In the genomic region with DNA sequence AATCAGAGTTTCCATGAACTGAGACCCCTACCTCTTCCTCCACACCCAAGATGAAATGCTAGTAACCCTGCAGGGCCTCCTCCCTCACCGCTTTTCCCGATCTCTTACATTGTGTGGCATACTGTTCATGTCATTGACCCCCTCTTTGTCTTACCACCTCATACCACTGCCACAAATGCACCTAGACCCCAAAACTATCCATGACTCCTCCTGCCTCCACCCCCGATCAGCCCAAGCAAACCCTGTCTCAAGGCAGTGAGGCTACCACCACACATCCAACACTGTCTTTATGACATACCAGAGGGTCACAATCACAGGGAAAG, we compare ENCODE assay signal across 17 cellular contexts. TPM values are rescaled to one million over a fixed set of nuclear protein-coding genes. Genes with fewer than 3 reads are reported as not detected.
A peak's percentile ranks its signal among the peaks of the same experiment; 100 is the strongest.
DNase-seq lines count a peak whose midpoint lies in the region; ATAC-seq and TF ChIP-seq lines count a peak whose summit lies in the region.
"Had no signal": no experiment of that assay in that cellular context is flagged by ENCODE, and none has a peak within 500 bp of the region (broad histone marks: within the 10 kb centered on the region; RNA-seq: fewer than 3 reads in every experiment).

No MANE protein-coding gene starts in this region.

- BruUV-seq in OCI-LY7 (replicated peaks; lab: Mats Ljungman, UMichigan), result no TSS peak

- 47% methylated on average over 3 of the region's 3 CpGs for WGBS in right cardiac atrium
- WGBS in sigmoid colon, 2 donors, result 76 to 85% methylated on average over 3 of the region's 3 CpGs

- no peaks in the 10 kb centered on the region for H3K36me3 Mint-ChIP-seq in chondrocyte (ENCODE audit: low read depth)
- H3K36me3 Mint-ChIP-seq: natural killer cell treated with Interleukin-12 subunit alpha and Interleukin-12 subunit beta and Interleukin-15 and Interleukin-18, amount 100 ng/mL, for 72 hours had no signal

- no peaks in the 10 kb centered on the region for H3K36me3 ChIP-seq in OCI-LY7 (ENCODE audit: insufficient read depth, low read length)
- no peaks in the 10 kb centered on the region for H3K36me3 ChIP-seq in osteoblast (ENCODE audit: insufficient read depth, low read length)
- H3K36me3 ChIP-seq in sigmoid colon, result no peaks in the 10 kb centered on the region
- H3K36me3 ChIP-seq: brain microvascular endothelial cell, colonic mucosa, HAP-1 had no signal

- DNase-seq in OCI-LY7 (ENCODE audit: low spot score), result no peak
- DNase-seq in chondrocyte (ENCODE audit: low spot score), result no peak
- no peak for DNase-seq in osteoblast (ENCODE audit: insufficient read length, low spot score, missing footprints)
- DNase-seq in right cardiac atrium, result no peak
- DNase-seq in sigmoid colon, result no peak
- DNase-seq: activated gamma-delta T cell treated with Interleukin-2 at 50 U/mL for 16 hours; activated T-cell treated with anti-CD3 and anti-CD28 coated beads for 4 hours; CD4-positive, alpha-beta T cell had no signal

- TF ChIP-seq CTCF in C4-2B (conservative IDR thresholded peaks at IDR 0.05) (peak; percentile 58), OCI-LY7 (conservative IDR thresholded peaks at IDR 0.05; ENCODE audit: low read length) (0 out of 2 replicates have a peak, but pooled peaks have one; percentile 18), chondrocyte (IDR thresholded peaks at IDR 0.05) (peak; percentile 34), osteoblast (IDR thresholded peaks at IDR 0.05; ENCODE audit: extremely low read depth, low read depth, low read length) (no peak), sigmoid colon (IDR thresholded peaks at IDR 0.05) (no peak)

- H4K20me1 ChIP-seq in OCI-LY7 (ENCODE audit: insufficient read depth, low read length), result no peaks in the 10 kb centered on the region
- H4K20me1 ChIP-seq in osteoblast (ENCODE audit: insufficient read depth, low read length), result no peaks in the 10 kb centered on the region

- no peaks in the 10 kb centered on the region for H3K27me3 ChIP-seq in osteoblast (ENCODE audit: insufficient read depth, low read length)
- H3K27me3 ChIP-seq in right cardiac atrium (ENCODE audit: control insufficient read depth, insufficient read depth), result no peaks in the 10 kb centered on the region
- no peaks in the 10 kb centered on the region for H3K27me3 ChIP-seq in sigmoid colon
- H3K27me3 ChIP-seq: brain microvascular endothelial cell, colonic mucosa had no signal

- H2AFZ ChIP-seq in OCI-LY7 (ENCODE audit: low read length) (no peak overlapping the region), osteoblast (ENCODE audit: low read length) (peak overlapping the region; percentile 74)

- no peaks in the 10 kb centered on the region for H3K9me3 Mint-ChIP-seq in chondrocyte (ENCODE audit: low read depth)
- H3K9me3 Mint-ChIP-seq: activated CD8-positive, alpha-beta T cell treated with anti-CD3 and anti-CD28 coated beads for 36 hours; CD4-positive, alpha-beta T cell; natural killer cell treated with Interleukin-12 subunit alpha and Interleukin-12 subunit beta and Interleukin-15 and Interleukin-18, amount 100 ng/mL, for 72 hours had no signal

- H3K9me3 ChIP-seq in OCI-LY7 (ENCODE audit: low read length), result no peaks in the 10 kb centered on the region
- H3K9me3 ChIP-seq in osteoblast (ENCODE audit: low read depth, low read length), result no peaks in the 10 kb centered on the region
- H3K9me3 ChIP-seq in right cardiac atrium (ENCODE audit: control insufficient read depth, low read length), result no peaks in the 10 kb centered on the region
- no peaks in the 10 kb centered on the region for H3K9me3 ChIP-seq in sigmoid colon
- H3K9me3 ChIP-seq: colonic mucosa, HAP-1 had no signal

- H3K27ac Mint-ChIP-seq in chondrocyte (ENCODE audit: unreplicated experiment), result peak overlapping the region; percentile 5
- H3K27ac Mint-ChIP-seq: activated CD8-positive, alpha-beta T cell treated with anti-CD3 and anti-CD28 coated beads for 36 hours; CD4-positive, alpha-beta T cell; natural killer cell treated with Interleukin-12 subunit alpha and Interleukin-12 subunit beta and Interleukin-15 and Interleukin-18, amount 100 ng/mL, for 72 hours had no signal

- H3K4me1 Mint-ChIP-seq in chondrocyte (ENCODE audit: low read depth), result peaks cover 6% of the 10 kb centered on the region

- intact Hi-C loops in OCI-LY7 (cut with micrococcal nuclease; ENCODE audit: unreplicated experiment) (loop anchor here (5.0 to 10.0 kb wide), 2 partner anchors 83 to 365 kb away; no protein-coding TSS in a partner anchor), right cardiac atrium (cut with DNase I) (loop anchor here in 2 of 4 donors (5.0 to 10.0 kb wide), 4 partner anchors 65 to 1842 kb away; a partner anchor contains a TSS), sigmoid colon (cut with DNase I) (loop anchor here (5.0 kb wide), 1 partner anchor 1847 kb away; no protein-coding TSS in a partner anchor)

- TF ChIP-seq EP300 in sigmoid colon (IDR thresholded peaks at IDR 0.05), result no peak

- POLR2A ChIA-PET in OCI-LY7 (lab: Charles Lee), result interaction anchor here (0.6 kb wide), 1 partner anchor 1256 kb away, joined by 4 read pairs; no protein-coding TSS in a partner anchor

- H3K27me3 Mint-ChIP-seq in chondrocyte (ENCODE audit: low read depth), result no peaks in the 10 kb centered on the region
- H3K27me3 Mint-ChIP-seq: CD4-positive, alpha-beta T cell had no signal

- no peaks in the 10 kb centered on the region for H3K79me2 ChIP-seq in OCI-LY7 (ENCODE audit: insufficient read depth, low read depth, low read length)
- no peaks in the 10 kb centered on the region for H3K79me2 ChIP-seq in osteoblast (ENCODE audit: insufficient read depth, low read length)

- no peak overlapping the region for H3K4me2 ChIP-seq in OCI-LY7 (ENCODE audit: low read length)
- no peak overlapping the region for H3K4me2 ChIP-seq in osteoblast (ENCODE audit: insufficient read depth, low read length)

- H3K4me3 ChIP-seq in OCI-LY7 (ENCODE audit: low read depth, low read length, poor library complexity, severe bottlenecking), result no peak overlapping the region
- no peak overlapping the region for H3K4me3 ChIP-seq in osteoblast (ENCODE audit: insufficient read depth, low read length)
- H3K4me3 ChIP-seq in right cardiac atrium (ENCODE audit: low read length), result no peak overlapping the region
- H3K4me3 ChIP-seq in sigmoid colon, result no peak overlapping the region
- H3K4me3 ChIP-seq: colonic mucosa, HAP-1 had no signal

- H3K9me2 ChIP-seq in OCI-LY7 (ENCODE audit: insufficient read depth, low read length), result no peaks in the 10 kb centered on the region

- H3K27ac ChIP-seq in C4-2B, result no peak overlapping the region
- H3K27ac ChIP-seq in OCI-LY7 (ENCODE audit: low read depth, low read length, poor library complexity, severe bottlenecking), result no peak overlapping the region
- no peak overlapping the region for H3K27ac ChIP-seq in osteoblast (ENCODE audit: low read depth, low read length)
- no peak overlapping the region for H3K27ac ChIP-seq in right cardiac atrium (ENCODE audit: low read length)
- no peak overlapping the region for H3K27ac ChIP-seq in sigmoid colon
- H3K27ac ChIP-seq: brain microvascular endothelial cell, colonic mucosa had no signal

- H3K4me3 Mint-ChIP-seq in chondrocyte (ENCODE audit: unreplicated experiment), result no peak overlapping the region
- H3K4me3 Mint-ChIP-seq: activated CD8-positive, alpha-beta T cell treated with anti-CD3 and anti-CD28 coated beads for 36 hours; CD4-positive, alpha-beta T cell; natural killer cell treated with Interleukin-12 subunit alpha and Interleukin-12 subunit beta and Interleukin-15 and Interleukin-18, amount 100 ng/mL, for 72 hours had no signal

- no peak for TF ChIP-seq POLR2A in sigmoid colon (IDR thresholded peaks at IDR 0.05)

- CTCF ChIA-PET in OCI-LY7 (lab: Charles Lee; ENCODE audit: unreplicated experiment), result no interaction called here

- ATAC-seq in HG03196 (IDR thresholded peaks at IDR 0.05; ENCODE audit: unreplicated experiment), result no peak
- ATAC-seq in right cardiac atrium, result no peak
- no peak for ATAC-seq in GM19035 (IDR thresholded peaks at IDR 0.05; ENCODE audit: unreplicated experiment)
- ATAC-seq: activated CD4-positive, CD25-positive, alpha-beta regulatory T cell treated with anti-CD3 and anti-CD28 coated beads, Interleukin-2, amount 50 U/mL, for 24 hours; activated CD8-positive, alpha-beta T cell treated with anti-CD3 and anti-CD28 coated beads for 36 hours; natural killer cell treated with Interleukin-12 subunit alpha and Interleukin-12 subunit beta and Interleukin-15 and Interleukin-18, amount 100 ng/mL, for 72 hours had no signal

- no peaks in the 10 kb centered on the region for H3K4me1 ChIP-seq in OCI-LY7 (ENCODE audit: insufficient read depth, low read length, poor library complexity, severe bottlenecking)
- peaks cover 10% of the 10 kb centered on the region for H3K4me1 ChIP-seq in osteoblast (ENCODE audit: insufficient read depth, low read length)
- H3K4me1 ChIP-seq in right cardiac atrium (ENCODE audit: control insufficient read depth, insufficient read depth, low read length), result no peaks in the 10 kb centered on the region
- H3K4me1 ChIP-seq in sigmoid colon, result no peaks in the 10 kb centered on the region
- H3K4me1 ChIP-seq: HAP-1 had no signal

RNA-seq across cellular contexts. Expression of a gene that starts 55.7 kb away (rescaled TPM):
- 0.28 and 1.3 TPM in 2 replicates for total RNA-seq in OCI-LY7 (2014; rRNA removed; shearing (Covaris generic))
- total RNA-seq in OCI-LY7 (2022) (1.7 and 2.1 TPM in 2 replicates), chondrocyte (0.59 to 0.97 TPM (median 0.94 TPM) in 3 replicates), osteoblast (not detected in 2 replicates), right cardiac atrium (not detected), sigmoid colon (under 1 TPM in 1 of 4 donors, not detected in 3; 0.82 TPM)
- polyA plus RNA-seq in right cardiac atrium (0.23 TPM), sigmoid colon (under 1 TPM in 1 of 3 donors, not detected in 2; 0.36 TPM)
- total RNA-seq: colonic mucosa had no signal

Comparison
In these comparisons a context has a peak if more than half of its experiments do, and no peak if none do; other contexts are left out.
1. CTCF ChIP-seq: peak in C4-2B (single experiment), OCI-LY7 (single experiment) and chondrocyte (single experiment); none in osteoblast (single experiment) and sigmoid colon (0 of 4).